In the genomic region with DNA sequence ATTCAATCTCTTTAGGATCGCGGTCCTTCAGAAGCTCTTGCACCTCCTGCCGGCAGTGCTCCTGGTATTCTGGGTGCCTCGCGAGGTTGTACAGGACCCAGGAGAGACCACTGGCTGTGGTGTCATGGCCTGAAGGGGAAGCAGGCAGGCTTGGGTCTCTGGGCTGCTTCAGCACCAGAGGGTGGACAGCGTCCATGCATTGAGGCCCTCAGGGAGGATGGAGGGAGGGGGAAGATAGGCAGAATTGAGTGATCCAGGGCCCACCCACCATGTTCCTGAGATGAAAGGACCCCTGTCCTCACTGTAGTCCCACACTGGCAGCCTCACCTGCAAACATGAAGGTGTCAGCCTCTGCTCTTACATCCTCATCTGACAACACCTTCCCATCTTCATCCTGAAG, we compare ENCODE assay signal across 1 cellular context.
TF ChIP-seq lines count a peak whose summit lies in the region.

No MANE protein-coding gene starts in this region.

TF ChIP-seq in HCT116, 20 proteins besides CTCF, POLR2A, EP300 and RAD21:
- TF ChIP-seq FOSL1 (IDR thresholded peaks at IDR 0.05; ENCODE audit: low read depth) = no peak
- TF ChIP-seq ZFX (IDR thresholded peaks at IDR 0.05) = no peak
- TF ChIP-seq TCF7L2 (IDR thresholded peaks at IDR 0.05; ENCODE audit: borderline replicate concordance, extremely low read depth, insufficient read depth, insufficient read length) = no peak
- no peak for TF ChIP-seq CEBPB (IDR thresholded peaks at IDR 0.05; ENCODE audit: low read depth)
- no peak for TF ChIP-seq YY1 (IDR thresholded peaks at IDR 0.05; ENCODE audit: extremely low read depth, insufficient replicate concordance, low read depth, low read length)
- no peak for TF ChIP-seq SP1 (IDR thresholded peaks at IDR 0.05; ENCODE audit: low read depth)
- TF ChIP-seq, protein P1, sequence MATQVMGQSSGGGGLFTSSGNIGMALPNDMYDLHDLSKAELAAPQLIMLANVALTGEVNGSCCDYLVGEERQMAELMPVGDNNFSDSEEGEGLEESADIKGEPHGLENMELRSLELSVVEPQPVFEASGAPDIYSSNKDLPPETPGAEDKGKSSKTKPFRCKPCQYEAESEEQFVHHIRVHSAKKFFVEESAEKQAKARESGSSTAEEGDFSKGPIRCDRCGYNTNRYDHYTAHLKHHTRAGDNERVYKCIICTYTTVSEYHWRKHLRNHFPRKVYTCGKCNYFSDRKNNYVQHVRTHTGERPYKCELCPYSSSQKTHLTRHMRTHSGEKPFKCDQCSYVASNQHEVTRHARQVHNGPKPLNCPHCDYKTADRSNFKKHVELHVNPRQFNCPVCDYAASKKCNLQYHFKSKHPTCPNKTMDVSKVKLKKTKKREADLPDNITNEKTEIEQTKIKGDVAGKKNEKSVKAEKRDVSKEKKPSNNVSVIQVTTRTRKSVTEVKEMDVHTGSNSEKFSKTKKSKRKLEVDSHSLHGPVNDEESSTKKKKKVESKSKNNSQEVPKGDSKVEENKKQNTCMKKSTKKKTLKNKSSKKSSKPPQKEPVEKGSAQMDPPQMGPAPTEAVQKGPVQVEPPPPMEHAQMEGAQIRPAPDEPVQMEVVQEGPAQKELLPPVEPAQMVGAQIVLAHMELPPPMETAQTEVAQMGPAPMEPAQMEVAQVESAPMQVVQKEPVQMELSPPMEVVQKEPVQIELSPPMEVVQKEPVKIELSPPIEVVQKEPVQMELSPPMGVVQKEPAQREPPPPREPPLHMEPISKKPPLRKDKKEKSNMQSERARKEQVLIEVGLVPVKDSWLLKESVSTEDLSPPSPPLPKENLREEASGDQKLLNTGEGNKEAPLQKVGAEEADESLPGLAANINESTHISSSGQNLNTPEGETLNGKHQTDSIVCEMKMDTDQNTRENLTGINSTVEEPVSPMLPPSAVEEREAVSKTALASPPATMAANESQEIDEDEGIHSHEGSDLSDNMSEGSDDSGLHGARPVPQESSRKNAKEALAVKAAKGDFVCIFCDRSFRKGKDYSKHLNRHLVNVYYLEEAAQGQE (IDR thresholded peaks at IDR 0.05; ENCODE audit: low read depth) = peak; percentile 82
- no peak for TF ChIP-seq ATF3 (IDR thresholded peaks at IDR 0.05)
- no peak for TF ChIP-seq ZNF274 (IDR thresholded peaks at IDR 0.05; ENCODE audit: low read depth, low read length)
